In genomic region chr1:17046043-17046657, GRCh38 we compare ENCODE assay signal across 8 cellular contexts.
DNase-seq lines count a peak whose midpoint lies in the region; TF ChIP-seq lines count a peak whose summit lies in the region.

No MANE protein-coding gene starts in this region.

- H3K4me1 Mint-ChIP-seq in nephron progenitor cell, result peaks cover 13% of the 10 kb centered on the region

- no peaks in the 10 kb centered on the region for H4K20me1 ChIP-seq in KMS-11 (ENCODE audit: insufficient read depth)

- H3K4me3 ChIP-seq in KMS-11 (IDR thresholded peaks at IDR 0.05; ENCODE audit: insufficient read depth, low read depth, low read length), result no peak overlapping the region

- peak overlapping the region; percentile 58; the same call in 1 of the 2 replicates for H3K4me2 ChIP-seq in KMS-11

- H3K4me3 Mint-ChIP-seq in nephron progenitor cell, result peak overlapping the region; percentile 24

- peak; percentile 38 for DNase-seq in NCI-H146 (lab: John Stamatoyannopoulos, UW)
- no peak for DNase-seq in NCI-H146 treated with DMSO at 0.1 percent for 48 hours (lab: John Stamatoyannopoulos, UW; ENCODE audit: unreplicated experiment)
- peak; percentile 11 for DNase-seq in SHP77 treated with DMSO at 0.1 percent for 48 hours (lab: John Stamatoyannopoulos, UW)
- peak; percentile 52 to 60 for DNase-seq in erythroblast (lab: John Stamatoyannopoulos, UW)
- DNase-seq in nephron progenitor cell, result no peak
- DNase-seq in NK-92 treated with Interleukin-12 subunit alpha and Interleukin-12 subunit beta, amount 100 ng/mL, for 24 hours (lab: John Stamatoyannopoulos, UW), result no peak
- no peak for DNase-seq in activated CD4-positive, alpha-beta T cell treated with anti-CD3 and anti-CD28 coated beads for 4 hours

- no peak overlapping the region for H2AFZ ChIP-seq in KMS-11 (ENCODE audit: low read depth)

- peak; percentile 72 for TF ChIP-seq CTCF in KMS-11 (conservative IDR thresholded peaks at IDR 0.05; ENCODE audit: low read depth, low read length)
- TF ChIP-seq CTCF in nephron progenitor cell (IDR thresholded peaks at IDR 0.05), result peak; percentile 79

- peak overlapping the region; percentile 27; the same call in 1 of the 2 replicates for H3K27ac ChIP-seq in KMS-11

- peaks cover 3% of the 10 kb centered on the region for H3K27me3 Mint-ChIP-seq in nephron progenitor cell (ENCODE audit: low read depth, poor library complexity)

- H3K9ac ChIP-seq in KMS-11, result no peak overlapping the region

- H3K79me2 ChIP-seq in KMS-11 (ENCODE audit: insufficient read depth, low read depth), result peaks cover 32% of the 10 kb centered on the region

- peaks cover 41% of the 10 kb centered on the region for H3K4me1 ChIP-seq in KMS-11 (ENCODE audit: low read depth, poor library complexity, severe bottlenecking)

- 0 out of 2 replicates have a peak, but pooled peaks cover 4% of the 10 kb centered on the region for H3K36me3 ChIP-seq in KMS-11 (ENCODE audit: insufficient read depth)

- TF ChIP-seq POLR2A in erythroblast (IDR thresholded peaks at IDR 0.05; ENCODE audit: low read length), result no peak

- peaks cover 30% of the 10 kb centered on the region for H3K36me3 Mint-ChIP-seq in nephron progenitor cell (ENCODE audit: low read depth)

- no peaks in the 10 kb centered on the region for H3K27me3 ChIP-seq in KMS-11 (ENCODE audit: insufficient read depth, low read depth)

- no peak overlapping the region for H3K27ac Mint-ChIP-seq in nephron progenitor cell

- no peaks in the 10 kb centered on the region for H3K9me3 Mint-ChIP-seq in nephron progenitor cell

Comparison
In these comparisons a context has a peak if more than half of its experiments do, and no peak if none do; other contexts are left out.
1. DNase-seq: peak in NCI-H146 (single experiment), SHP77 treated with DMSO at 0.1 percent for 48 hours (single experiment) and erythroblast (2 of 2); none in NCI-H146 treated with DMSO at 0.1 percent for 48 hours (single experiment), nephron progenitor cell (single experiment), NK-92 treated with Interleukin-12 subunit alpha and Interleukin-12 subunit beta, amount 100 ng/mL, for 24 hours (single experiment) and activated CD4-positive, alpha-beta T cell treated with anti-CD3 and anti-CD28 coated beads for 4 hours (0 of 2).